Comparison of ENCODE assay signal across 29 cellular contexts in the genomic region with DNA sequence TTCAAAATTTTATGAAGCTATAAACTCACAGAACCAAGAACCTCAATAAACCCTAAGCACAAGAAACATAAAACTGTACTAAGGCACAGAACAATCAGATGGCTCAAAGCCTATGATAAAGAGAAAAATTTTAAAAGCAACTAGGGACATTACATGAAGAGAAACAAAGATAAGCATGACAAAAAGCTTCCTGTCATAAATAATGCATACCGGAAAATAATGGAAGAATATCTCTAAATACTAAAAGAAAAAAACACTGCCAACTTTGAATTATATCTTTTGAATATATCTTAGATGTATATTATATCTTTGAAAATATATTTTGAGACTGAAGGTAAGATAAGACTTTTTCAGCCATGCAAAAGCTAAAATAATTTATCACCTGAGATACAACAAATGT. TPM values are rescaled to one million over a fixed set of nuclear protein-coding genes. Genes with fewer than 3 reads are reported as not detected.
DNase-seq lines count a peak whose midpoint lies in the region; FAIRE-seq and TF ChIP-seq lines count a peak whose summit lies in the region.
"Had no signal": no experiment of that assay in that cellular context is flagged by ENCODE, and none has a peak within 500 bp of the region (broad histone marks: within the 10 kb centered on the region; RNA-seq: fewer than 3 reads in every experiment).

No MANE protein-coding gene starts in this region.

- peak; percentile 80 for DNase-seq in A673 (ENCODE audit: low spot score)
- no peak for DNase-seq in spleen
- no peak for DNase-seq in NCI-H774 (lab: John Stamatoyannopoulos, UW)
- no peak for DNase-seq in NCI-H1694 treated with DMSO at 0.1 percent for 48 hours (lab: John Stamatoyannopoulos, UW)
- DNase-seq in NCI-H345 treated with DMSO at 0.1 percent for 48 hours (lab: John Stamatoyannopoulos, UW; ENCODE audit: unreplicated experiment): no peak
- DNase-seq in T-helper 1 cell: no peak
- DNase-seq: 8988T; ACHN; BE2C; C1 segment of cervical spinal cord; CD4-positive, alpha-beta memory T cell; CD4-positive, CD25-positive, alpha-beta regulatory T cell; CD8-positive, alpha-beta memory T cell; COR-L47; DMS 273 treated with DMSO at 0.1 percent for 48 hours; DMS153; DMS53; DMS79; DND-41; EL; GDM1 had no signal

- WGBS in spleen, 5 donors: 21 to 47% (median 39%) methylated on average over 1 of the region's 1 CpG

- H3K4me3 ChIP-seq in A673 (ENCODE audit: low read depth, low read length, poor library complexity, severe bottlenecking) (no peak overlapping the region), spleen (no peak overlapping the region)
- H3K4me3 ChIP-seq: BLaER1, GM12878 had no signal

- no peak for TF ChIP-seq POLR2A in spleen (IDR thresholded peaks at IDR 0.05)

- intact Hi-C loops in A673 (cut with micrococcal nuclease; ENCODE audit: unreplicated experiment) (no loop called here), spleen (cut with DNase I; ENCODE audit: low total_unique reads) (no loop called here)

- H3K27ac ChIP-seq in A673 (ENCODE audit: low read depth, low read length, poor library complexity, severe bottlenecking) (peak overlapping the region; percentile 38), spleen (peak overlapping the region in 7 of 8 donors; percentile 4 to 61 (median 38))
- H3K27ac ChIP-seq: BLaER1 had no signal

- H3K36me3 ChIP-seq in A673 (ENCODE audit: insufficient read depth, low read length, poor library complexity, severe bottlenecking) (no peaks in the 10 kb centered on the region), spleen (no peaks in the 10 kb centered on the region)
- H3K36me3 ChIP-seq: BE2C, BLaER1 had no signal

- TF ChIP-seq CTCF in A673 (conservative IDR thresholded peaks at IDR 0.05; ENCODE audit: low read depth, low read length) (no peak), spleen (IDR thresholded peaks at IDR 0.05 in 8 of 11, conservative IDR thresholded peaks at IDR 0.05 in 3 of 11) (no peak)

- BruUV-seq in A673 (replicated peaks; lab: Mats Ljungman, UMichigan): no TSS peak

- FAIRE-seq in TTC549 (lab: Jason Lieb, UNC): peak; percentile 82
- peak; percentile 51 for FAIRE-seq in endometrium (lab: Jason Lieb, UNC)
- FAIRE-seq: A204.1, GM12892, GM18507 had no signal

- H3K4me1 ChIP-seq in A673 (ENCODE audit: insufficient read depth, low read length, poor library complexity, severe bottlenecking) (peaks cover 27% of the 10 kb centered on the region), spleen (peaks cover 0 to 12% (median 3%) of the 10 kb centered on the region in 6 donors)

- H3K9me3 ChIP-seq in A673 (ENCODE audit: low read depth, low read length, poor library complexity, severe bottlenecking) (peaks cover 6% of the 10 kb centered on the region), spleen (no peaks in the 10 kb centered on the region)
- H3K9me3 ChIP-seq: BE2C, BLaER1 had no signal

- CTCF ChIA-PET in A673 (lab: Charles Lee): interaction anchor here (1.0 kb wide), 1 partner anchor 45 kb away, joined by 3 read pairs; a partner anchor contains a TSS

- POLR2A ChIA-PET in A673 (lab: Charles Lee; ENCODE audit: low non-redundant PET): no interaction called here

- no peaks in the 10 kb centered on the region for H3K27me3 ChIP-seq in A673 (replicated peaks; ENCODE audit: insufficient read depth, low read depth, low read length, poor library complexity)
- no peaks in the 10 kb centered on the region for H3K27me3 ChIP-seq in spleen (replicated peaks in 1 of 7)
- H3K27me3 ChIP-seq: BE2C, BLaER1 had no signal

RNA-seq across cellular contexts. Expression of a gene that starts 21.4 kb away (rescaled TPM):
- 0.73 and 1.5 TPM in 2 replicates for total RNA-seq in A673 (2021)
- total RNA-seq in spleen: 10 to 100 TPM in 3 of 7 donors, 1 to 10 TPM in 4; 3.8 to 15.1 (median 10.0) TPM
- polyA plus RNA-seq in spleen: under 1 TPM; 0.13 to 0.54 (median 0.53) TPM
- polyA plus RNA-seq: CD14-positive monocyte; CD4-positive, alpha-beta memory T cell; CD4-positive, CD25-positive, alpha-beta regulatory T cell; CD8-positive, alpha-beta memory T cell had no signal

RNA-seq across cellular contexts. Expression of a gene that starts 45.1 kb away (rescaled TPM):
- total RNA-seq in A673 (2021): 30.8 and 34.4 TPM in 2 replicates
- 10 to 100 TPM; 12.4 to 50.6 (median 33.8) TPM for total RNA-seq in spleen
- polyA plus RNA-seq in spleen: 10 to 100 TPM; 30.3 to 68.8 (median 42.2) TPM
